In genomic region chr11:8636127-8636526, GRCh38 we compare ENCODE assay signal across 9 cellular contexts. TPM values are rescaled to one million over a fixed set of nuclear protein-coding genes. Genes with fewer than 3 reads are reported as not detected.
"Had no signal": no experiment of that assay in that cellular context is flagged by ENCODE, and none has a peak within 500 bp of the region (broad histone marks: within the 10 kb centered on the region; RNA-seq: fewer than 3 reads in every experiment).

No MANE protein-coding gene starts in this region.

- H3K4me1 Mint-ChIP-seq: IgD-negative memory B cell had no signal

- H3K4me1 ChIP-seq: HAP-1 had no signal

- H3K9ac ChIP-seq: GM23248 had no signal

- H3K9me3 ChIP-seq: HAP-1 had no signal

- H3K4me3 Mint-ChIP-seq: HFFc6, IgD-negative memory B cell had no signal

- ATAC-seq: HCT116 had no signal

- H3K4me3 ChIP-seq: GM23248, HAP-1 had no signal

- H3K27ac Mint-ChIP-seq: HFFc6 had no signal

- DNase-seq: GM23248, GOT3, H7, HFFc6, KBM-7 had no signal

- H3K27ac ChIP-seq: GM23248, HL-60 had no signal

- H2AFZ ChIP-seq: GM23248 had no signal

- H3K27me3 Mint-ChIP-seq: IgD-negative memory B cell had no signal

RNA-seq across cellular contexts. Expression of gene STK33, which starts 42.1 kb away (rescaled TPM):
- total RNA-seq: GM23248 had no signal
- polyA plus RNA-seq: GM23248 had no signal
